Comparison of ENCODE assay signal across 26 cellular contexts in genomic region chr15:80572337-80572736, GRCh38.
A peak's percentile ranks its signal among the peaks of the same experiment; 100 is the strongest.
DNase-seq lines count a peak whose midpoint lies in the region; ATAC-seq and TF ChIP-seq lines count a peak whose summit lies in the region.
"Had no signal": no experiment of that assay in that cellular context is flagged by ENCODE, and none has a peak within 500 bp of the region (broad histone marks: within the 10 kb centered on the region; RNA-seq: fewer than 3 reads in every experiment).

No MANE protein-coding gene starts in this region.

- H4K5ac ChIP-seq in IMR-90 (ENCODE audit: low read depth, low read length), result no peak overlapping the region

- H3K4me1 ChIP-seq in BLaER1 treated with 17β-estradiol and CSF1 and Interleukin-3, amounts not matched to agents 10 nM and 100 nM, result peaks cover 7 to 69% (median 29%) of the 10 kb centered on the region in 10 experiments; a peak in 18 of 20 replicates
- H3K4me1 ChIP-seq in IMR-90 (ENCODE audit: control insufficient read depth, insufficient read depth, low read length), result peaks cover 18% of the 10 kb centered on the region
- peaks cover 4% of the 10 kb centered on the region for H3K4me1 ChIP-seq in endodermal cell (ENCODE audit: control insufficient read depth, insufficient read depth, low read length)
- H3K4me1 ChIP-seq in stomach, result peaks cover 0 to 8% (median 0%) of the 10 kb centered on the region in 4 donors
- H3K4me1 ChIP-seq: A549, SJCRH30 had no signal

- H3K27ac ChIP-seq in BLaER1 treated with 17β-estradiol and CSF1 and Interleukin-3, amounts not matched to agents 10 nM and 100 nM, result no peak overlapping the region
- H3K27ac ChIP-seq in IMR-90 (ENCODE audit: insufficient read depth, low read length), result no peak overlapping the region
- no peak overlapping the region for H3K27ac ChIP-seq in endodermal cell (ENCODE audit: low read depth, low read length)
- H3K27ac ChIP-seq in stomach, result no peak overlapping the region
- H3K27ac ChIP-seq: A549, C4-2B, KMS-11, SJCRH30 had no signal

- H3K4me2 ChIP-seq in BLaER1 treated with 17β-estradiol and CSF1 and Interleukin-3, amounts not matched to agents 10 nM and 100 nM, result peak overlapping the region; percentile 1 to 33 (median 25); a peak in 11 of 22 replicates
- H3K4me2 ChIP-seq in IMR-90 (ENCODE audit: low read depth, low read length), result no peak overlapping the region
- H3K4me2 ChIP-seq: A549, KMS-11 had no signal

- no peak overlapping the region for H2BK5ac ChIP-seq in IMR-90 (ENCODE audit: low read depth, low read length, poor library complexity, severe bottlenecking)

- H2BK15ac ChIP-seq in IMR-90 (ENCODE audit: low read depth, low read length), result 0 out of 3 replicates have a peak overlapping the region, but pooled peaks have one; percentile 10

- no peak overlapping the region for H3K9ac ChIP-seq in BLaER1 treated with 17β-estradiol and CSF1 and Interleukin-3, amounts not matched to agents 10 nM and 100 nM
- H3K9ac ChIP-seq in IMR-90 (ENCODE audit: low read depth, low read length) (no peak overlapping the region), endodermal cell (ENCODE audit: extremely low read depth, low read length, poor library complexity, severe bottlenecking) (no peak overlapping the region)
- H3K9ac ChIP-seq: KMS-11 had no signal

- TF ChIP-seq RAD21 in IMR-90 (IDR thresholded peaks at IDR 0.05; ENCODE audit: low read length), result no peak

- H3K9me3 ChIP-seq in BLaER1 treated with 17β-estradiol and CSF1 and Interleukin-3, amounts not matched to agents 10 nM and 100 nM (replicated peaks in 1 of 11), result no peaks in the 10 kb centered on the region
- H3K9me3 ChIP-seq in IMR-90 (ENCODE audit: control insufficient read depth, insufficient read depth, low read length) (no peaks in the 10 kb centered on the region), endodermal cell (ENCODE audit: control insufficient read depth, low read length) (no peaks in the 10 kb centered on the region), stomach (no peaks in the 10 kb centered on the region)
- H3K9me3 ChIP-seq: A549, SJCRH30 had no signal

- POLR2A ChIA-PET in IMR-90 (lab: Charles Lee; ENCODE audit: unreplicated experiment), result no interaction called here

- ATAC-seq in IMR-90 (ENCODE audit: low read depth) (no peak), GM19023 (IDR thresholded peaks at IDR 0.05; ENCODE audit: unreplicated experiment) (no peak)
- ATAC-seq: A549; CD8-positive, alpha-beta T cell; PC-3; Right ventricle myocardium inferior; SK-N-SH treated with all-trans-retinoic acid at 6 μM for 48 hours had no signal

- no peaks in the 10 kb centered on the region for H3K27me3 ChIP-seq in BLaER1 treated with 17β-estradiol and CSF1 and Interleukin-3, amounts not matched to agents 10 nM and 100 nM
- H3K27me3 ChIP-seq in IMR-90 (ENCODE audit: control insufficient read depth, insufficient read depth, low read length) (no peaks in the 10 kb centered on the region), endodermal cell (ENCODE audit: control insufficient read depth, insufficient read depth, low read length, poor library complexity, severe bottlenecking) (no peaks in the 10 kb centered on the region), stomach (no peaks in the 10 kb centered on the region)
- H3K27me3 ChIP-seq: SJCRH30 had no signal

- H3K23ac ChIP-seq in IMR-90 (ENCODE audit: low read depth, low read length), result no peak overlapping the region

- no peaks in the 10 kb centered on the region for H4K20me1 ChIP-seq in BLaER1 treated with 17β-estradiol and CSF1 and Interleukin-3, amounts not matched to agents 10 nM and 100 nM
- H4K20me1 ChIP-seq in IMR-90 (ENCODE audit: insufficient read depth, low read length), result no peaks in the 10 kb centered on the region

- no peaks in the 10 kb centered on the region for H3K9me3 Mint-ChIP-seq in endodermal cell
- H3K9me3 Mint-ChIP-seq: CD8-positive, alpha-beta T cell had no signal

- no peaks in the 10 kb centered on the region for H3K27me3 Mint-ChIP-seq in endodermal cell (ENCODE audit: insufficient read depth)

- H3K36me3 ChIP-seq in BLaER1 treated with 17β-estradiol and CSF1 and Interleukin-3, amounts not matched to agents 10 nM and 100 nM, result peaks cover 0 to 57% (median 16%) of the 10 kb centered on the region in 11 experiments; a peak in 14 of 22 replicates
- H3K36me3 ChIP-seq in IMR-90 (ENCODE audit: control insufficient read depth, insufficient read depth, low read length) (peaks cover 36% of the 10 kb centered on the region), endodermal cell (ENCODE audit: control insufficient read depth, insufficient read depth, low read length) (no peaks in the 10 kb centered on the region), stomach (peaks cover 0 to 25% (median 0%) of the 10 kb centered on the region in 4 donors)
- H3K36me3 ChIP-seq: SJCRH30 had no signal

- H2BK120ac ChIP-seq in IMR-90 (ENCODE audit: low read depth, low read length), result no peak overlapping the region

- H3K4me3 ChIP-seq in BLaER1 treated with 17β-estradiol and CSF1 and Interleukin-3, amounts not matched to agents 10 nM and 100 nM, result no peak overlapping the region
- H3K4me3 ChIP-seq in IMR-90 (ENCODE audit: insufficient read depth, low read depth, low read length) (no peak overlapping the region), endodermal cell (ENCODE audit: low read length) (no peak overlapping the region), stomach (no peak overlapping the region)
- H3K4me3 ChIP-seq: A549, SJCRH30 had no signal

- 0 out of 4 replicates have a peak overlapping the region, but pooled peaks of 1 of the 2 experiments have one; percentile 20 for H4K8ac ChIP-seq in IMR-90 (ENCODE audit: low read depth in 2 of 2, low read length in 2 of 2)

- CTCF ChIA-PET in IMR-90 (lab: Yijun Ruan, JAX), result no interaction called here

- no peak overlapping the region for H2AFZ ChIP-seq in IMR-90 (replicated peaks; ENCODE audit: low read length, poor library complexity)

- peaks cover 8 to 17% of the 10 kb centered on the region in 2 experiments; a peak in 3 of 4 replicates for H3K79me1 ChIP-seq in IMR-90 (ENCODE audit: low read depth in 1 of 2, low read length in 2 of 2)

- TF ChIP-seq POLR2A in IMR-90 (IDR thresholded peaks at IDR 0.05; ENCODE audit: low read depth, low read length) (no peak), stomach (IDR thresholded peaks at IDR 0.05) (no peak), erythroblast (IDR thresholded peaks at IDR 0.05; ENCODE audit: low read length) (no peak)

- in situ Hi-C loops in IMR-90 (cut with MboI; ENCODE audit: low sequenced_read_pairs), result no loop called here

- no TSS peak for BruUV-seq in IMR-90 (replicated peaks; lab: Mats Ljungman, UMichigan)

- TF ChIP-seq EP300 in stomach (IDR thresholded peaks at IDR 0.05), result no peak

- H2BK20ac ChIP-seq in IMR-90 (ENCODE audit: low read depth, low read length), result no peak overlapping the region; the same call in 1 of the 2 replicates

- peak overlapping the region; percentile 59 for H2AK5ac ChIP-seq in IMR-90 (ENCODE audit: low read depth, low read length)

- H3K27ac Mint-ChIP-seq in endodermal cell, result no peak overlapping the region
- H3K27ac Mint-ChIP-seq: CD8-positive, alpha-beta T cell had no signal

- H4K91ac ChIP-seq in IMR-90 (ENCODE audit: insufficient read depth, low read depth, low read length), result 0 out of 2 replicates have a peak overlapping the region, but pooled peaks have one; percentile 11

- WGBS in IMR-90 (ENCODE audit: extremely low coverage in 2 of 2, insufficient read length in 1 of 2), 2 experiments, result no CpG with 5 or more reads among the region's 3 CpGs
- WGBS in endodermal cell (ENCODE audit: insufficient coverage in 1 of 2, insufficient read length in 1 of 2), 2 experiments, result 92 to 94% methylated on average over 3 of the region's 3 CpGs
- WGBS in stomach, 5 donors, result 70 to 80% (median 79%) methylated on average over 3 of the region's 3 CpGs

- peaks cover 16% of the 10 kb centered on the region for H3K4me1 Mint-ChIP-seq in endodermal cell

- TF ChIP-seq CTCF in IMR-90 (conservative IDR thresholded peaks at IDR 0.05; ENCODE audit: low read depth, low read length) (no peak), endodermal cell (conservative IDR thresholded peaks at IDR 0.05) (no peak), stomach (IDR thresholded peaks at IDR 0.05) (no peak)

- intact Hi-C loops in IMR-90 (cut with micrococcal nuclease), result no loop called here
- intact Hi-C loops in stomach (cut with DNase I; ENCODE audit: low total_unique reads), result loop anchor here (5.0 to 10.0 kb wide), 2 partner anchors 118 to 395 kb away; no protein-coding TSS in a partner anchor

- H3K4ac ChIP-seq in IMR-90 (ENCODE audit: low read depth, low read length), result no peak overlapping the region; the same call in none of the 2 replicates

- no peak overlapping the region for H3K4me3 Mint-ChIP-seq in endodermal cell
- H3K4me3 Mint-ChIP-seq: CD8-positive, alpha-beta T cell had no signal

- peaks cover 6% of the 10 kb centered on the region for H3K36me3 Mint-ChIP-seq in endodermal cell (ENCODE audit: low read depth)
- H3K36me3 Mint-ChIP-seq: CD8-positive, alpha-beta T cell had no signal

- peak overlapping the region; percentile 19 for H2AK9ac ChIP-seq in IMR-90 (replicated peaks; ENCODE audit: low read depth, low read length, poor library complexity)

- DNase-seq in IMR-90 (no peak), endodermal cell (peak; percentile 23), stomach (peak; percentile 15), erythroblast (lab: John Stamatoyannopoulos, UW) (no peak)
- no peak for DNase-seq in activated CD8-positive, alpha-beta memory T cell treated with anti-CD3 and anti-CD28 coated beads, Interleukin-2, amount 50 U/mL, for 4 hours
- DNase-seq: AML-193; CD8-positive, alpha-beta T cell; DMS 273 treated with DMSO at 0.1 percent for 48 hours; DMS79; EL; GDM1; MM.1S; NCI-H1930; NCI-H2107; NCI-H524 treated with DMSO at 0.1 percent for 48 hours; NCI-H82; NK-92 treated with Interleukin-12 subunit alpha and Interleukin-12 subunit beta, amount 100 ng/mL, for 24 hours; PC-3; SJCRH30 had no signal

- H3K18ac ChIP-seq in IMR-90 (ENCODE audit: low read depth, low read length), result no peak overlapping the region

- dilution Hi-C loops in IMR-90 (cut with HindIII; ENCODE audit: low sequenced_read_pairs, unreplicated experiment), result no loop called here

- H3K9me1 ChIP-seq in IMR-90 (ENCODE audit: insufficient read depth, low read length), result peaks cover 22% of the 10 kb centered on the region

- no peak overlapping the region; the same call in 1 of the 2 replicates for H3K14ac ChIP-seq in IMR-90 (replicated peaks; ENCODE audit: low read depth, low read length)

- H3K56ac ChIP-seq in IMR-90 (ENCODE audit: extremely low read depth, insufficient read depth, low read length), result no peak overlapping the region

TF ChIP-seq in IMR-90, 13 proteins besides CTCF, POLR2A, EP300 and RAD21:
- TF ChIP-seq BHLHE40 (IDR thresholded peaks at IDR 0.05; ENCODE audit: low read depth, low read length), result no peak

Comparison
In these comparisons a context has a peak if more than half of its experiments do, and no peak if none do; other contexts are left out.
1. DNase-seq: peak in endodermal cell (single experiment) and stomach (single experiment); none in IMR-90 (single experiment), erythroblast (0 of 2) and activated CD8-positive, alpha-beta memory T cell treated with anti-CD3 and anti-CD28 coated beads, Interleukin-2, amount 50 U/mL, for 4 hours (single experiment).